1 cellular context compared by ENCODE assay signal in the genomic region with DNA sequence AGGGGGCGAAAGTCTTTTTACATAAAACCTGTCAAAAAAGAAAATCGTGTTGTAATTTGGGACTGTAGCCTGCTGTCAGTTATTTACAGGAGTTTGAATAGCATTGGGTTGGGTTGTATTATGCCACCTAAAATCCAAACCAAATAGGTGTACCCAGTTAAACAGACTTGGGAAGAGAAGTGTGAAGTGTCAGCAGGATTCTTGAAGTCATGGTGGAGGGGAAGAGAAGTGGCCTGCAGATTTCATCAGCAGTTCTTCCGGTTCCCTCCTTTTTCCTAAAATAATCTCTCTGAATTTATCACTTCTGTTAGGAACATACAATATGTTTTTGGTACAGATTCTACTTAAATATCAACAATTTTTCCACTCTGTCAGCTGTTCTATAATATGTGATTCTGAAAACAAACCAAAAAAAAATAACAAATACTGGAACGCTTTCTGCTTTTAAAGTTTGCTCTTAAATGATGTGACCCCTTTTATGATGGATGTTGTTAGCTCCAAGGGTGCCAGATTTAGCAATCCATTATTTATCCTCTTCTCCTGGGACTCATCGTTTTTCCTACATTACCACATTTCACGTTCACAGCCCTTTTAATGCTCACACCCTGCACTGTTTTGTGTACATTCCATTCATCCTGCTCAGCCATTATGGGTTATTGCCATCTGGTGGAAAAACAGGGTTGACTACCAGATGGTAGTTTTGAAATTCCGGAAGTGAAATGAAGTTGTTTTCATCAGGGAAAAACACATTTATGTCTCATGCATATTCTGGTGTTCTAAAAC.
TF ChIP-seq lines count a peak whose summit lies in the region.

No MANE protein-coding gene starts in this region.

TF ChIP-seq in K562, 482 proteins besides CTCF, POLR2A, EP300 and RAD21 (continues in another document):
- TF ChIP-seq, protein P1, sequence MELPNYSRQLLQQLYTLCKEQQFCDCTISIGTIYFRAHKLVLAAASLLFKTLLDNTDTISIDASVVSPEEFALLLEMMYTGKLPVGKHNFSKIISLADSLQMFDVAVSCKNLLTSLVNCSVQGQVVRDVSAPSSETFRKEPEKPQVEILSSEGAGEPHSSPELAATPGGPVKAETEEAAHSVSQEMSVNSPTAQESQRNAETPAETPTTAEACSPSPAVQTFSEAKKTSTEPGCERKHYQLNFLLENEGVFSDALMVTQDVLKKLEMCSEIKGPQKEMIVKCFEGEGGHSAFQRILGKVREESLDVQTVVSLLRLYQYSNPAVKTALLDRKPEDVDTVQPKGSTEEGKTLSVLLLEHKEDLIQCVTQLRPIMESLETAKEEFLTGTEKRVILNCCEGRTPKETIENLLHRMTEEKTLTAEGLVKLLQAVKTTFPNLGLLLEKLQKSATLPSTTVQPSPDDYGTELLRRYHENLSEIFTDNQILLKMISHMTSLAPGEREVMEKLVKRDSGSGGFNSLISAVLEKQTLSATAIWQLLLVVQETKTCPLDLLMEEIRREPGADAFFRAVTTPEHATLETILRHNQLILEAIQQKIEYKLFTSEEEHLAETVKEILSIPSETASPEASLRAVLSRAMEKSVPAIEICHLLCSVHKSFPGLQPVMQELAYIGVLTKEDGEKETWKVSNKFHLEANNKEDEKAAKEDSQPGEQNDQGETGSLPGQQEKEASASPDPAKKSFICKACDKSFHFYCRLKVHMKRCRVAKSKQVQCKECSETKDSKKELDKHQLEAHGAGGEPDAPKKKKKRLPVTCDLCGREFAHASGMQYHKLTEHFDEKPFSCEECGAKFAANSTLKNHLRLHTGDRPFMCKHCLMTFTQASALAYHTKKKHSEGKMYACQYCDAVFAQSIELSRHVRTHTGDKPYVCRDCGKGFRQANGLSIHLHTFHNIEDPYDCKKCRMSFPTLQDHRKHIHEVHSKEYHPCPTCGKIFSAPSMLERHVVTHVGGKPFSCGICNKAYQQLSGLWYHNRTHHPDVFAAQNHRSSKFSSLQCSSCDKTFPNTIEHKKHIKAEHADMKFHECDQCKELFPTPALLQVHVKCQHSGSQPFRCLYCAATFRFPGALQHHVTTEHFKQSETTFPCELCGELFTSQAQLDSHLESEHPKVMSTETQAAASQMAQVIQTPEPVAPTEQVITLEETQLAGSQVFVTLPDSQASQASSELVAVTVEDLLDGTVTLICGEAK (IDR thresholded peaks at IDR 0.05) = 0 out of 2 replicates have a peak, but pooled peaks have one; percentile 35
- TF ChIP-seq, protein P1 (CRISPR knock-in tag; IDR thresholded peaks at IDR 0.05) = no peak
- TF ChIP-seq TEAD4 (IDR thresholded peaks at IDR 0.05; ENCODE audit: low read length) = peak; percentile 67
- TF ChIP-seq TEAD4 (CRISPR knock-in tag; IDR thresholded peaks at IDR 0.05; ENCODE audit: borderline replicate concordance) = no peak
- peak; percentile 80 for TF ChIP-seq TEAD2 (tag; IDR thresholded peaks at IDR 0.05)
- TF ChIP-seq MECOM (CRISPR knock-in tag; IDR thresholded peaks at IDR 0.05) = peak; percentile 5
- TF ChIP-seq, protein P2, sequence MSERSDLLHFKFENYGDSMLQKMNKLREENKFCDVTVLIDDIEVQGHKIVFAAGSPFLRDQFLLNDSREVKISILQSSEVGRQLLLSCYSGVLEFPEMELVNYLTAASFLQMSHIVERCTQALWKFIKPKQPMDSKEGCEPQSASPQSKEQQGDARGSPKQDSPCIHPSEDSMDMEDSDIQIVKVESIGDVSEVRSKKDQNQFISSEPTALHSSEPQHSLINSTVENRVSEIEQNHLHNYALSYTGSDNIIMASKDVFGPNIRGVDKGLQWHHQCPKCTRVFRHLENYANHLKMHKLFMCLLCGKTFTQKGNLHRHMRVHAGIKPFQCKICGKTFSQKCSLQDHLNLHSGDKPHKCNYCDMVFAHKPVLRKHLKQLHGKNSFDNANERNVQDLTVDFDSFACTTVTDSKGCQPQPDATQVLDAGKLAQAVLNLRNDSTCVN (CRISPR knock-in tag; IDR thresholded peaks at IDR 0.05) = no peak
- no peak for TF ChIP-seq PPARD (CRISPR knock-in tag; IDR thresholded peaks at IDR 0.05)
- TF ChIP-seq NR2C1 (IDR thresholded peaks at IDR 0.05) = no peak
- TF ChIP-seq NR2C1 (tag; IDR thresholded peaks at IDR 0.05) = 0 out of 2 replicates have a peak, but pooled peaks have one; percentile 25
- TF ChIP-seq, protein P3, sequence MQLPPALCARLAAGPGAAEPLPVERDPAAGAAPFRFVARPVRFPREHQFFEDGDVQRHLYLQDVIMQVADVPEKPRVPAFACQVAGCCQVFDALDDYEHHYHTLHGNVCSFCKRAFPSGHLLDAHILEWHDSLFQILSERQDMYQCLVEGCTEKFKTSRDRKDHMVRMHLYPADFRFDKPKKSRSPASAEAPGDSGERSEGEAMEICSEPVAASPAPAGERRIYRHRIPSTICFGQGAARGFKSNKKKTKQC (CRISPR knock-in tag; IDR thresholded peaks at IDR 0.05) = no peak
- no peak for TF ChIP-seq MAFK (IDR thresholded peaks at IDR 0.05; ENCODE audit: low read length)
- TF ChIP-seq FOXA3 (CRISPR knock-in tag; conservative IDR thresholded peaks at IDR 0.05 in 1 of 2, IDR thresholded peaks at IDR 0.05 in 1 of 2) = peak in 1 of 2 experiments; percentile 61; a peak in 2 of 4 replicates
- TF ChIP-seq KLF16 (IDR thresholded peaks at IDR 0.05) = 0 out of 2 replicates have a peak, but pooled peaks have one; percentile 8
- peak; percentile 32; the same call in 1 of the 2 replicates for TF ChIP-seq BACH1 (tag; IDR thresholded peaks at IDR 0.05)
- TF ChIP-seq ZNF316 (IDR thresholded peaks at IDR 0.05) = peak; percentile 37
- TF ChIP-seq CEBPG (CRISPR knock-in tag; IDR thresholded peaks at IDR 0.05) = peak; percentile 71
- peak; percentile 6 to 79; a peak in 2 of 4 replicates for TF ChIP-seq CEBPG (tag; conservative IDR thresholded peaks at IDR 0.05 in 1 of 2, IDR thresholded peaks at IDR 0.05 in 1 of 2)
- TF ChIP-seq BCL6 (CRISPR knock-in tag; IDR thresholded peaks at IDR 0.05) = no peak
- TF ChIP-seq, protein P4, sequence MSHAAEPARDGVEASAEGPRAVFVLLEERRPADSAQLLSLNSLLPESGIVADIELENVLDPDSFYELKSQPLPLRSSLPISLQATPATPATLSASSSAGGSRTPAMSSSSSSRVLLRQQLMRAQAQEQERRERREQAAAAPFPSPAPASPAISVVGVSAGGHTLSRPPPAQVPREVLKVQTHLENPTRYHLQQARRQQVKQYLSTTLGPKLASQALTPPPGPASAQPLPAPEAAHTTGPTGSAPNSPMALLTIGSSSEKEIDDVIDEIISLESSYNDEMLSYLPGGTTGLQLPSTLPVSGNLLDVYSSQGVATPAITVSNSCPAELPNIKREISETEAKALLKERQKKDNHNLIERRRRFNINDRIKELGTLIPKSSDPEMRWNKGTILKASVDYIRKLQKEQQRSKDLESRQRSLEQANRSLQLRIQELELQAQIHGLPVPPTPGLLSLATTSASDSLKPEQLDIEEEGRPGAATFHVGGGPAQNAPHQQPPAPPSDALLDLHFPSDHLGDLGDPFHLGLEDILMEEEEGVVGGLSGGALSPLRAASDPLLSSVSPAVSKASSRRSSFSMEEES (CRISPR knock-in tag; IDR thresholded peaks at IDR 0.05) = no peak
- no peak for TF ChIP-seq SIN3B (IDR thresholded peaks at IDR 0.05; ENCODE audit: low read depth)
- peak; percentile 41 for TF ChIP-seq RBFOX2 (IDR thresholded peaks at IDR 0.05; ENCODE audit: low read depth, low read length)
- 0 out of 2 replicates have a peak, but pooled peaks have one; percentile 37 for TF ChIP-seq ZNF644 (tag; IDR thresholded peaks at IDR 0.05; ENCODE audit: low read depth)
- TF ChIP-seq ZNF707 (CRISPR knock-in tag; conservative IDR thresholded peaks at IDR 0.05) = no peak
- no peak for TF ChIP-seq ZNF75A (CRISPR knock-in tag; IDR thresholded peaks at IDR 0.05)
- TF ChIP-seq HDGF (IDR thresholded peaks at IDR 0.05) = no peak
- TF ChIP-seq POLR2H (tag; IDR thresholded peaks at IDR 0.05; ENCODE audit: low read depth) = peak; percentile 34; the same call in 1 of the 2 replicates
- TF ChIP-seq, protein P5, sequence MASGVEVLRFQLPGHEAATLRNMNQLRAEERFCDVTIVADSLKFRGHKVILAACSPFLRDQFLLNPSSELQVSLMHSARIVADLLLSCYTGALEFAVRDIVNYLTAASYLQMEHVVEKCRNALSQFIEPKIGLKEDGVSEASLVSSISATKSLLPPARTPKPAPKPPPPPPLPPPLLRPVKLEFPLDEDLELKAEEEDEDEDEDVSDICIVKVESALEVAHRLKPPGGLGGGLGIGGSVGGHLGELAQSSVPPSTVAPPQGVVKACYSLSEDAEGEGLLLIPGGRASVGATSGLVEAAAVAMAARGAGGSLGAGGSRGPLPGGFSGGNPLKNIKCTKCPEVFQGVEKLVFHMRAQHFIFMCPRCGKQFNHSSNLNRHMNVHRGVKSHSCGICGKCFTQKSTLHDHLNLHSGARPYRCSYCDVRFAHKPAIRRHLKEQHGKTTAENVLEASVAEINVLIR (CRISPR knock-in tag; IDR thresholded peaks at IDR 0.05) = no peak
- TF ChIP-seq TGIF2 (CRISPR knock-in tag; IDR thresholded peaks at IDR 0.05) = no peak
- TF ChIP-seq LEF1 (IDR thresholded peaks at IDR 0.05) = peak; percentile 10; the same call in 1 of the 2 replicates
- no peak for TF ChIP-seq CAMTA2 (CRISPR knock-in tag; conservative IDR thresholded peaks at IDR 0.05)
- TF ChIP-seq CEBPB (tag; IDR thresholded peaks at IDR 0.05) = peak; percentile 57
- TF ChIP-seq ETV6 (IDR thresholded peaks at IDR 0.05; ENCODE audit: borderline replicate concordance in 1 of 2, low read depth in 2 of 2, low read length in 1 of 2) = 0 out of 4 replicates have a peak, but pooled peaks of 1 of the 2 experiments have one; percentile 26
- TF ChIP-seq ETV6 (CRISPR knock-in tag; IDR thresholded peaks at IDR 0.05; ENCODE audit: borderline replicate concordance) = no peak
- TF ChIP-seq DDX20 (tag; IDR thresholded peaks at IDR 0.05; ENCODE audit: low read depth) = peak; percentile 42; the same call in 1 of the 2 replicates
- TF ChIP-seq, protein P6, sequence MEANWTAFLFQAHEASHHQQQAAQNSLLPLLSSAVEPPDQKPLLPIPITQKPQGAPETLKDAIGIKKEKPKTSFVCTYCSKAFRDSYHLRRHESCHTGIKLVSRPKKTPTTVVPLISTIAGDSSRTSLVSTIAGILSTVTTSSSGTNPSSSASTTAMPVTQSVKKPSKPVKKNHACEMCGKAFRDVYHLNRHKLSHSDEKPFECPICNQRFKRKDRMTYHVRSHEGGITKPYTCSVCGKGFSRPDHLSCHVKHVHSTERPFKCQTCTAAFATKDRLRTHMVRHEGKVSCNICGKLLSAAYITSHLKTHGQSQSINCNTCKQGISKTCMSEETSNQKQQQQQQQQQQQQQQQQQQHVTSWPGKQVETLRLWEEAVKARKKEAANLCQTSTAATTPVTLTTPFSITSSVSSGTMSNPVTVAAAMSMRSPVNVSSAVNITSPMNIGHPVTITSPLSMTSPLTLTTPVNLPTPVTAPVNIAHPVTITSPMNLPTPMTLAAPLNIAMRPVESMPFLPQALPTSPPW (CRISPR knock-in tag; IDR thresholded peaks at IDR 0.05) = peak; percentile 12; the same call in 1 of the 2 replicates
- TF ChIP-seq FOXK2 (conservative IDR thresholded peaks at IDR 0.05 in 1 of 2, IDR thresholded peaks at IDR 0.05 in 1 of 2; ENCODE audit: low read depth in 2 of 2) = peak; percentile 84
- TF ChIP-seq, protein P7, sequence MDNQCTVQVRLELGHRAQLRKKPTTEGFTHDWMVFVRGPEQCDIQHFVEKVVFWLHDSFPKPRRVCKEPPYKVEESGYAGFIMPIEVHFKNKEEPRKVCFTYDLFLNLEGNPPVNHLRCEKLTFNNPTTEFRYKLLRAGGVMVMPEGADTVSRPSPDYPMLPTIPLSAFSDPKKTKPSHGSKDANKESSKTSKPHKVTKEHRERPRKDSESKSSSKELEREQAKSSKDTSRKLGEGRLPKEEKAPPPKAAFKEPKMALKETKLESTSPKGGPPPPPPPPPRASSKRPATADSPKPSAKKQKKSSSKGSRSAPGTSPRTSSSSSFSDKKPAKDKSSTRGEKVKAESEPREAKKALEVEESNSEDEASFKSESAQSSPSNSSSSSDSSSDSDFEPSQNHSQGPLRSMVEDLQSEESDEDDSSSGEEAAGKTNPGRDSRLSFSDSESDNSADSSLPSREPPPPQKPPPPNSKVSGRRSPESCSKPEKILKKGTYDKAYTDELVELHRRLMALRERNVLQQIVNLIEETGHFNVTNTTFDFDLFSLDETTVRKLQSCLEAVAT (IDR thresholded peaks at IDR 0.05) = 0 out of 4 replicates have a peak, but pooled peaks of 1 of the 2 experiments have one; percentile 17
- TF ChIP-seq SMAD1 (IDR thresholded peaks at IDR 0.05; ENCODE audit: low read depth, low read length, partially characterized antibody) = no peak
- no peak for TF ChIP-seq NR4A1 (CRISPR knock-in tag; IDR thresholded peaks at IDR 0.05)
- TF ChIP-seq NR4A1 (tag; IDR thresholded peaks at IDR 0.05) = 0 out of 2 replicates have a peak, but pooled peaks have one; percentile 35
- no peak for TF ChIP-seq NR1H2 (CRISPR knock-in tag; IDR thresholded peaks at IDR 0.05)
- TF ChIP-seq, protein P8, sequence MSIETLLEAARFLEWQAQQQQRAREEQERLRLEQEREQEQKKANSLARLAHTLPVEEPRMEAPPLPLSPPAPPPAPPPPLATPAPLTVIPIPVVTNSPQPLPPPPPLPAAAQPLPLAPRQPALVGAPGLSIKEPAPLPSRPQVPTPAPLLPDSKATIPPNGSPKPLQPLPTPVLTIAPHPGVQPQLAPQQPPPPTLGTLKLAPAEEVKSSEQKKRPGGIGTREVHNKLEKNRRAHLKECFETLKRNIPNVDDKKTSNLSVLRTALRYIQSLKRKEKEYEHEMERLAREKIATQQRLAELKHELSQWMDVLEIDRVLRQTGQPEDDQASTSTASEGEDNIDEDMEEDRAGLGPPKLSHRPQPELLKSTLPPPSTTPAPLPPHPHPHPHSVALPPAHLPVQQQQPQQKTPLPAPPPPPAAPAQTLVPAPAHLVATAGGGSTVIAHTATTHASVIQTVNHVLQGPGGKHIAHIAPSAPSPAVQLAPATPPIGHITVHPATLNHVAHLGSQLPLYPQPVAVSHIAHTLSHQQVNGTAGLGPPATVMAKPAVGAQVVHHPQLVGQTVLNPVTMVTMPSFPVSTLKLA (conservative IDR thresholded peaks at IDR 0.05) = 0 out of 4 replicates have a peak, but pooled peaks of 1 of the 2 experiments have one; percentile 13
